Comparison of ENCODE assay signal across 24 cellular contexts in genomic region chr2:45332567-45332966, GRCh38.
DNase-seq lines count a peak whose midpoint lies in the region; ATAC-seq and TF ChIP-seq lines count a peak whose summit lies in the region.
"Had no signal": no experiment of that assay in that cellular context is flagged by ENCODE, and none has a peak within 500 bp of the region (broad histone marks: within the 10 kb centered on the region; RNA-seq: fewer than 3 reads in every experiment).

No MANE protein-coding gene starts in this region.

- WGBS in mesendoderm (ENCODE audit: extremely low coverage, insufficient coverage, low lambda C conversion rate), result no CpG with 5 or more reads among the region's 1 CpG
- WGBS in esophagus muscularis mucosa, result 100% methylated on average over 1 of the region's 1 CpG

- ATAC-seq in GM18907 (IDR thresholded peaks at IDR 0.05; ENCODE audit: unreplicated experiment) (no peak), HG03457 (IDR thresholded peaks at IDR 0.05; ENCODE audit: unreplicated experiment) (no peak)
- ATAC-seq: PC-3, Right ventricle myocardium inferior had no signal

- no peaks in the 10 kb centered on the region for H3K27me3 ChIP-seq in mesendoderm (ENCODE audit: insufficient read depth, low read length, poor library complexity)
- H3K27me3 ChIP-seq in esophagus muscularis mucosa, result no peaks in the 10 kb centered on the region
- H3K27me3 ChIP-seq: BE2C, SJCRH30 had no signal

- H3K9ac ChIP-seq in mesendoderm (ENCODE audit: low read length), result no peak overlapping the region

- H2BK15ac ChIP-seq in mesendoderm (replicated peaks; ENCODE audit: low read depth), result no peak overlapping the region

- H3K56ac ChIP-seq in mesendoderm (ENCODE audit: low read length), result no peak overlapping the region

- H3K18ac ChIP-seq in mesendoderm (ENCODE audit: low read length), result no peak overlapping the region

- no peak for TF ChIP-seq CTCF in epithelial cell of proximal tubule (conservative IDR thresholded peaks at IDR 0.05; ENCODE audit: low read depth, low read length)
- TF ChIP-seq CTCF in esophagus muscularis mucosa (IDR thresholded peaks at IDR 0.05), result no peak

- H3K4me3 ChIP-seq in epithelial cell of proximal tubule (ENCODE audit: low read depth, low read length), result no peak overlapping the region
- H3K4me3 ChIP-seq in mesendoderm (ENCODE audit: low read length), result no peak overlapping the region
- H3K4me3 ChIP-seq in esophagus muscularis mucosa, result no peak overlapping the region
- H3K4me3 ChIP-seq: SJCRH30 had no signal

- DNase-seq in NCI-H146 (lab: John Stamatoyannopoulos, UW), result peak; percentile 21
- DNase-seq in NCI-H146 treated with DMSO at 0.1 percent for 48 hours (lab: John Stamatoyannopoulos, UW; ENCODE audit: unreplicated experiment), result no peak
- DNase-seq in epithelial cell of proximal tubule (ENCODE audit: low read depth), result peak; percentile 37
- peak; percentile 88 for DNase-seq in mesendoderm
- DNase-seq in activated CD4-positive, alpha-beta T cell treated with anti-CD3 and anti-CD28 coated beads, Interleukin-2, amount 50 U/mL, for 4 hours, result no peak
- DNase-seq in esophagus muscularis mucosa (ENCODE audit: extremely low spot score), result no peak
- DNase-seq: BE2C; Calu3; CD8-positive, alpha-beta memory T cell; DND-41; H7; NCI-H1048; NCI-H187; NCI-H2081 treated with DMSO at 0.1 percent for 48 hours; NCI-H2171 treated with DMSO at 0.1 percent for 48 hours; NCI-H345; NCI-H524; NCI-H748 treated with DMSO at 0.1 percent for 48 hours; PC-3; SJCRH30 had no signal

- H3K9me3 ChIP-seq in esophagus muscularis mucosa, result no peaks in the 10 kb centered on the region
- H3K9me3 ChIP-seq: BE2C, SJCRH30 had no signal

- H3K4me1 ChIP-seq in mesendoderm (ENCODE audit: control insufficient read depth, low read depth, low read length), result peaks cover 11% of the 10 kb centered on the region
- H3K4me1 ChIP-seq in esophagus muscularis mucosa, result no peaks in the 10 kb centered on the region

- TF ChIP-seq EP300 in esophagus muscularis mucosa (IDR thresholded peaks at IDR 0.05), result no peak

- intact Hi-C loops in esophagus muscularis mucosa (cut with DNase I), result no loop called here

- no peak overlapping the region for H3K4ac ChIP-seq in mesendoderm (ENCODE audit: low read depth, low read length)

- no peak overlapping the region for H3K23ac ChIP-seq in mesendoderm (ENCODE audit: low read length)

- no peak overlapping the region for H3K4me2 ChIP-seq in mesendoderm (ENCODE audit: low read length)

- H3K79me1 ChIP-seq in mesendoderm (ENCODE audit: low read length), result no peaks in the 10 kb centered on the region

- no peak overlapping the region for H4K5ac ChIP-seq in mesendoderm (ENCODE audit: low read length)

- H3K79me2 ChIP-seq in mesendoderm (ENCODE audit: control insufficient read depth, insufficient read depth, low read length), result no peaks in the 10 kb centered on the region

- H4K8ac ChIP-seq in mesendoderm (ENCODE audit: low read depth, low read length), result no peak overlapping the region

- H3K27ac ChIP-seq in mesendoderm (ENCODE audit: low read depth, low read length) (no peak overlapping the region), esophagus muscularis mucosa (replicated peaks in 1 of 4) (no peak overlapping the region)
- H3K27ac ChIP-seq: 22Rv1, SJCRH30 had no signal

- TF ChIP-seq POLR2A in esophagus muscularis mucosa (IDR thresholded peaks at IDR 0.05; ENCODE audit: low read depth), result no peak

- no peak overlapping the region for H2AK5ac ChIP-seq in mesendoderm (ENCODE audit: low read length)

- H2BK120ac ChIP-seq in mesendoderm (ENCODE audit: low read depth, low read length), result no peak overlapping the region

- no peak overlapping the region for H2BK5ac ChIP-seq in mesendoderm (ENCODE audit: low read length)

- H3K36me3 ChIP-seq in mesendoderm (ENCODE audit: control insufficient read depth, insufficient read depth, low read length) (no peaks in the 10 kb centered on the region), esophagus muscularis mucosa (no peaks in the 10 kb centered on the region)
- H3K36me3 ChIP-seq: BE2C, SJCRH30 had no signal

Comparison
In these comparisons a context has a peak if more than half of its experiments do, and no peak if none do; other contexts are left out.
1. DNase-seq: peak in NCI-H146 (single experiment), epithelial cell of proximal tubule (single experiment) and mesendoderm (single experiment); none in NCI-H146 treated with DMSO at 0.1 percent for 48 hours (single experiment), activated CD4-positive, alpha-beta T cell treated with anti-CD3 and anti-CD28 coated beads, Interleukin-2, amount 50 U/mL, for 4 hours (0 of 2) and esophagus muscularis mucosa (single experiment).